In the genomic region with DNA sequence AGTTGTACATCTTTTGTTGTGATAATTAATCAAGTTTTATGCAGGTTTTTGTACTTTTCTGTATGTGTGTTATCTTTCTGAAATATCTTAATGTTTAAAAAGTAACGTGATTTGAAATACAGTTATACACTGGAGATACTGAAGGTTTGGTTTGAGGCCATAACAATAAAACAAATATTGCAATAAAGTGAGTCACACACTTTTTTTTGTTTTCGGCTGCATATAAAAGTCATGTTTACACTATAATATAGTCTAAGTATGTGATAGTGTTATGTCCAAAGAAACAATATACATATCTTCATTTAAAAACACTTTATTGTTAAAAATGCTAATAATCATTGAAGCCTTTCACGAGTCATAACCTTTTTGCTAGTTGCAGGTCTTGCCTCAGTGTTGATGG, we compare ENCODE assay signal across 9 cellular contexts.
"Had no signal": no experiment of that assay in that cellular context is flagged by ENCODE, and none has a peak within 500 bp of the region (broad histone marks: within the 10 kb centered on the region; RNA-seq: fewer than 3 reads in every experiment).

No MANE protein-coding gene starts in this region.

- H3K4me1 ChIP-seq: HAP-1 had no signal

- H3K9me3 ChIP-seq: HAP-1 had no signal

- DNase-seq: GOT3, H7, H9, HCEC 1CT, HFFc6 had no signal

- ATAC-seq: GM23338, HCT116 had no signal

- H3K27ac ChIP-seq: GM23248 had no signal

- H3K9ac ChIP-seq: GM23248 had no signal

- H3K36me3 ChIP-seq: HAP-1 had no signal

- H3K4me3 ChIP-seq: GM23248, GM23338, HAP-1 had no signal

- H2AFZ ChIP-seq: GM23248, GM23338 had no signal

- H3K4me2 ChIP-seq: GM23338 had no signal
